19 cellular contexts compared by ENCODE assay signal in the genomic region with DNA sequence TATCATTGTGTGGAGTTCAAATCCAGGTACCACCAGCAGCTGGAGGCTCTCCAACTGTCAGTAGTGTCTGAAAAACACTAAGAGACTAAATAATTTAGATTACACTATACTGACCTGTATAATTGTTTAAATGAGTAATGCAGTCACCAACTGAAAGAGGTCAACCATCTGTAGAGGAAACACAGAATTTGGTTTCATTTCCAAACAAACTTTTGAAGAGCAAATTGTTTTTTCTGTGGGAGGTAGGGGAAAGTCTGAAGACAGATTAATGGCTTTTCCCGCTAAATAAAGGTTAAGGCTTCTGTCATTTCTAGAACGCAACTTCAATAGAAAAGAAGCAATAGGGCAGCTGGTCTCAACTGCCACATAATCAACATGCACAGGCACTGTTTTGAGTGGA.
"Had no signal": no experiment of that assay in that cellular context is flagged by ENCODE, and none has a peak within 500 bp of the region (broad histone marks: within the 10 kb centered on the region; RNA-seq: fewer than 3 reads in every experiment).

No MANE protein-coding gene starts in this region.

- ATAC-seq: activated T-cell treated with anti-CD3 and anti-CD28 coated beads, Interleukin-2, amount 50 U/mL, for 72 hours; effector memory CD8-positive, alpha-beta T cell; foreskin keratinocyte; left lung; stimulated activated memory B cell treated with anti-CD40 and anti-IgM and Interleukin-4, amounts not matched to agents 10 μg/mL and 1 μg/mL and 100 μg/mL, for 72 hours had no signal

- H3K36me3 ChIP-seq: ascending aorta, left lung, spleen had no signal

- H3K27ac ChIP-seq: ascending aorta, foreskin keratinocyte, left lung, spleen, testis had no signal

- DNase-seq: activated CD4-positive, alpha-beta T cell treated with anti-CD3 and anti-CD28 coated beads, Interleukin-2, amount 50 U/mL, for 4 hours; activated effector memory CD4-positive, alpha-beta T cell treated with anti-CD3 and anti-CD28 coated beads, Interleukin-2, amount 50 U/mL, for 16 hours; activated naive CD4-positive, alpha-beta T cell treated with anti-CD3 and anti-CD28 coated beads, Interleukin-2, amount 50 U/mL, for 16 hours; activated T-cell treated with anti-CD3 and anti-CD28 coated beads, Interleukin-2, amount 50 U/mL, for 72 hours; cerebellar nuclear complex; effector memory CD8-positive, alpha-beta T cell; foreskin keratinocyte; hypothalamus; left lung; nephron progenitor cell; nucleus accumbens; retina; spleen; stimulated activated CD4-positive, alpha-beta T cell treated with anti-CD3 and anti-CD28 coated beads, Interleukin-4, amount 100 ng/mL, for 4 hours; testis had no signal

- FAIRE-seq: bronchial epithelial cell, keratinocyte had no signal

- H3K4me1 ChIP-seq: ascending aorta, foreskin keratinocyte, left lung, spleen, testis had no signal

- H3K4me3 ChIP-seq: ascending aorta, left lung, spleen, testis had no signal

- H3K27me3 ChIP-seq: ascending aorta, foreskin keratinocyte, testis had no signal

- H3K9me3 ChIP-seq: ascending aorta, left lung, spleen, testis had no signal
